ENCODE assay signal across 9 cellular contexts in genomic region chr1:144551543-144552424, GRCh38. TPM values are rescaled to one million over a fixed set of nuclear protein-coding genes. Genes with fewer than 3 reads are reported as not detected.
A peak's percentile ranks its signal among the peaks of the same experiment; 100 is the strongest.
DNase-seq lines count a peak whose midpoint lies in the region; ATAC-seq, FAIRE-seq and TF ChIP-seq lines count a peak whose summit lies in the region.
"Had no signal": no experiment of that assay in that cellular context is flagged by ENCODE, and none has a peak within 500 bp of the region (broad histone marks: within the 10 kb centered on the region; RNA-seq: fewer than 3 reads in every experiment).

No MANE protein-coding gene starts in this region.

- no peak for FAIRE-seq in H54 (lab: Jason Lieb, UNC)
- no peak for FAIRE-seq in kidney (lab: Jason Lieb, UNC)

- no peaks in the 10 kb centered on the region for H3K36me3 Mint-ChIP-seq in activated CD4-positive, alpha-beta T cell treated with anti-CD3 and anti-CD28 coated beads for 36 hours (ENCODE audit: low read depth)

- intact Hi-C loops in activated CD4-positive, alpha-beta T cell treated with anti-CD3 and anti-CD28 coated beads for 36 hours (cut with DNase I, micrococcal nuclease): no loop called here
- intact Hi-C loops in kidney (cut with DNase I): no loop called here

- TF ChIP-seq POLR2A in H54 (IDR thresholded peaks at IDR 0.05; ENCODE audit: low read depth, low read length): peak; percentile 75

- no peak overlapping the region for H3K9ac ChIP-seq in kidney (ENCODE audit: low read length in 2 of 2)

- no peak overlapping the region for H3K27ac ChIP-seq in kidney (ENCODE audit: low read depth in 2 of 2, low read length in 2 of 2)

- no peaks in the 10 kb centered on the region for H3K9me3 Mint-ChIP-seq in activated CD4-positive, alpha-beta T cell treated with anti-CD3 and anti-CD28 coated beads for 36 hours (ENCODE audit: low read depth)

- no peaks in the 10 kb centered on the region for H3K27me3 Mint-ChIP-seq in activated CD4-positive, alpha-beta T cell treated with anti-CD3 and anti-CD28 coated beads for 36 hours

- TF ChIP-seq CTCF in kidney (IDR thresholded peaks at IDR 0.05; ENCODE audit: borderline replicate concordance, extremely low read depth, insufficient read depth): no peak

- H3K4me3 ChIP-seq in kidney (ENCODE audit: low read length in 2 of 2): no peak overlapping the region

- peak overlapping the region; percentile 75 for H3K4me3 Mint-ChIP-seq in activated CD4-positive, alpha-beta T cell treated with anti-CD3 and anti-CD28 coated beads for 36 hours

- no peaks in the 10 kb centered on the region for H3K36me3 ChIP-seq in kidney (ENCODE audit: control insufficient read depth in 1 of 2, insufficient read depth in 2 of 2, low read length in 2 of 2)

- H3K9me3 ChIP-seq in kidney (ENCODE audit: control insufficient read depth in 1 of 2, low read length in 2 of 2): no peaks in the 10 kb centered on the region

- H3K27ac Mint-ChIP-seq in activated CD4-positive, alpha-beta T cell treated with anti-CD3 and anti-CD28 coated beads for 36 hours: peak overlapping the region; percentile 99

- ATAC-seq in activated CD4-positive, alpha-beta T cell treated with anti-CD3 and anti-CD28 coated beads for 36 hours: peak; percentile 76

- peaks cover 17% of the 10 kb centered on the region for H3K4me1 Mint-ChIP-seq in activated CD4-positive, alpha-beta T cell treated with anti-CD3 and anti-CD28 coated beads for 36 hours

- DNase-seq in EH (ENCODE audit: low read depth): peak; percentile 95
- peak; percentile 60 for DNase-seq in H54 (ENCODE audit: insufficient read length, low spot score)
- peak; percentile 55 for DNase-seq in NCI-H146 (lab: John Stamatoyannopoulos, UW)
- peak; percentile 80 for DNase-seq in activated CD4-positive, alpha-beta T cell treated with anti-CD3 and anti-CD28 coated beads for 36 hours
- peak; percentile 94 for DNase-seq in cerebellum (ENCODE audit: low spot score)
- DNase-seq in kidney: peak; percentile 86
- DNase-seq in stimulated activated CD4-positive, alpha-beta T cell treated with anti-CD3 and anti-CD28 coated beads, Interleukin-15, amount 100 ng/mL, for 24 hours: peak; percentile 84
- DNase-seq in COR-L47 (lab: John Stamatoyannopoulos, UW): no peak

- peaks cover 0 to 2% of the 10 kb centered on the region in 2 donors for H3K4me1 ChIP-seq in kidney (ENCODE audit: control insufficient read depth in 1 of 2, insufficient read depth in 1 of 2, low read depth in 1 of 2, low read length in 2 of 2)

- POLR2A ChIA-PET in activated CD4-positive, alpha-beta T cell treated with anti-CD3 and anti-CD28 coated beads for 36 hours (lab: Charles Lee): interaction anchor here (1.2 to 2.3 kb wide), 4 partner anchors 28 to 913 kb away, joined by 8 to 50 read pairs (median 9); no protein-coding TSS in a partner anchor

- CTCF ChIA-PET in activated CD4-positive, alpha-beta T cell treated with anti-CD3 and anti-CD28 coated beads for 36 hours (lab: Charles Lee): no interaction called here

RNA-seq across cellular contexts. Expression of gene PPIAL4F, which starts 40.9 kb away (rescaled TPM):
- total RNA-seq in activated CD4-positive, alpha-beta T cell treated with anti-CD3 and anti-CD28 coated beads for 36 hours: not detected
- total RNA-seq in cerebellum (not detected), kidney (not detected)
- not detected for polyA plus RNA-seq in kidney (ENCODE audit: insufficient read depth, low read depth, low replicate concordance)
- total RNA-seq: subcutaneous adipose tissue had no signal
